ENCODE assay signal across 18 cellular contexts in genomic region chr20:63533871-63534393, GRCh38. TPM values are rescaled to one million over a fixed set of nuclear protein-coding genes. Genes with fewer than 3 reads are reported as not detected.
A peak's percentile ranks its signal among the peaks of the same experiment; 100 is the strongest.
DNase-seq lines count a peak whose midpoint lies in the region; TF ChIP-seq lines count a peak whose summit lies in the region.
"Had no signal": no experiment of that assay in that cellular context is flagged by ENCODE, and none has a peak within 500 bp of the region (broad histone marks: within the 10 kb centered on the region; RNA-seq: fewer than 3 reads in every experiment).

No MANE protein-coding gene starts in this region.

- 30% methylated on average over 2 to 6 of the region's 28 CpGs for WGBS in esophagus squamous epithelium, 2 donors

- H3K4me3 ChIP-seq in GM06990 (replicated peaks; ENCODE audit: low read depth, low read length) (no peak overlapping the region), Peyer's patch (peak overlapping the region in 2 of 4 donors; percentile 26 to 31), esophagus squamous epithelium (peak overlapping the region; percentile 20 to 66 (median 56)), rectal smooth muscle tissue (ENCODE audit: low read length) (peak overlapping the region; percentile 36)

- TF ChIP-seq CTCF in GM06990 (IDR thresholded peaks at IDR 0.05; ENCODE audit: insufficient read depth, low read length, poor library complexity, severe bottlenecking) (no peak), Peyer's patch (IDR thresholded peaks at IDR 0.05) (no peak), esophagus squamous epithelium (IDR thresholded peaks at IDR 0.05) (no peak)

- intact Hi-C loops in esophagus squamous epithelium (cut with DNase I), result no loop called here

- H3K9me3 ChIP-seq in Peyer's patch (no peaks in the 10 kb centered on the region), esophagus squamous epithelium (no peaks in the 10 kb centered on the region)

- H3K4me1 ChIP-seq in Peyer's patch (peaks cover 10 to 38% (median 15%) of the 10 kb centered on the region in 4 donors), esophagus squamous epithelium (peaks cover 29 to 79% (median 34%) of the 10 kb centered on the region in 3 donors), rectal smooth muscle tissue (ENCODE audit: control insufficient read depth, insufficient read depth, low read length) (no peaks in the 10 kb centered on the region)

- H3K27ac ChIP-seq in Peyer's patch (peak overlapping the region in 3 of 4 donors; percentile 60 to 98 (median 96)), esophagus squamous epithelium (peak overlapping the region; percentile 87 to 99 (median 93)), rectal smooth muscle tissue (ENCODE audit: low read depth, low read length) (no peak overlapping the region)
- H3K27ac ChIP-seq: C4-2B had no signal

- TF ChIP-seq POLR2A in Peyer's patch (IDR thresholded peaks at IDR 0.05) (peak; percentile 64 to 76), esophagus squamous epithelium (IDR thresholded peaks at IDR 0.05) (peak in 3 of 4 donors; percentile 13 to 53 (median 22))

- H3K36me3 ChIP-seq in GM06990 (ENCODE audit: control insufficient read depth, insufficient read depth, low read length) (no peaks in the 10 kb centered on the region), Peyer's patch (no peaks in the 10 kb centered on the region), esophagus squamous epithelium (peaks cover 0 to 27% (median 0%) of the 10 kb centered on the region in 3 donors), rectal smooth muscle tissue (ENCODE audit: control insufficient read depth, insufficient read depth, low read length) (no peaks in the 10 kb centered on the region)

- in situ Hi-C loops in ACHN (cut with HindIII; ENCODE audit: low pct_ligation_motif_present, low pct_unique_long_range_greater_than_20kb, low sequenced_read_pairs), result no loop called here

- H3K9ac ChIP-seq in rectal smooth muscle tissue (ENCODE audit: low read length), result no peak overlapping the region

- DNase-seq in GM06990 (ENCODE audit: extremely low read depth, insufficient read length) (peak; percentile 17), Peyer's patch (peak in 2 of 3 donors; percentile 81 to 86), esophagus squamous epithelium (lab: John Stamatoyannopoulos, UW) (no peak), NCI-H128 (lab: John Stamatoyannopoulos, UW; ENCODE audit: unreplicated experiment) (no peak), ACHN (no peak), germinal center (ENCODE audit: low spot score) (no peak)
- DNase-seq: activated CD4-positive, alpha-beta T cell treated with anti-CD3 and anti-CD28 coated beads for 48 hours; DND-41; mesenchymal stem cell; NCI-H187 treated with DMSO at 0.1 percent for 48 hours; occipital lobe; RPMI8226; stimulated activated CD4-positive, alpha-beta T cell treated with anti-CD3 and anti-CD28 coated beads, Interleukin-12 subunit alpha, Interleukin-12 subunit beta, amount 100 ng/mL, for 4 hours; T-helper 2 cell had no signal

- H3K27me3 ChIP-seq in GM06990 (replicated peaks; ENCODE audit: control insufficient read depth, insufficient read depth, low read length) (no peaks in the 10 kb centered on the region), Peyer's patch (no peaks in the 10 kb centered on the region), esophagus squamous epithelium (peaks cover 0 to 54% (median 0%) of the 10 kb centered on the region in 4 donors), rectal smooth muscle tissue (ENCODE audit: control insufficient read depth, insufficient read depth, low read length) (peaks cover 14% of the 10 kb centered on the region)

RNA-seq across cellular contexts. Expression of gene PTK6, which starts 3.2 kb away (rescaled TPM):
- total RNA-seq in Peyer's patch (100 to 1,000 TPM in 1 of 4 donors, 10 to 100 TPM in 2, 1 to 10 TPM in 1; 8.3 to 109 (median 84.5) TPM), esophagus squamous epithelium (100 to 1,000 TPM in 1 of 4 donors, 10 to 100 TPM in 3; 40.8 to 133 (median 49.7) TPM)

RNA-seq across cellular contexts. Expression of gene PPDPF, which starts 13.4 kb away (rescaled TPM):
- 100 to 1,000 TPM in 3 of 4 donors, 10 to 100 TPM in 1; 94.1 to 435 (median 193) TPM for total RNA-seq in Peyer's patch
- 100 to 1,000 TPM; 142 to 613 (median 338) TPM for total RNA-seq in esophagus squamous epithelium

RNA-seq across cellular contexts. Expression of gene SRMS, which starts 13.6 kb away (rescaled TPM):
- total RNA-seq in Peyer's patch, result not detected
- not detected for total RNA-seq in esophagus squamous epithelium
- total RNA-seq: activated T-cell treated with anti-CD3 and anti-CD28 coated beads, Interleukin-2, amount 50 U/mL, for 72 hours; LHCN-M2; occipital lobe had no signal

RNA-seq across cellular contexts. Expression of gene FNDC11, which starts 20.0 kb away (rescaled TPM):
- total RNA-seq in Peyer's patch, result under 1 TPM in 1 of 4 donors, not detected in 3; 0.67 TPM
- under 1 TPM in 1 of 4 donors, not detected in 3; under 0.01 TPM for total RNA-seq in esophagus squamous epithelium

RNA-seq across cellular contexts. Expression of gene EEF1A2, which starts 35.0 kb away (rescaled TPM):
- total RNA-seq in Peyer's patch (1 to 10 TPM in 3 of 4 donors, under 1 TPM in 1; 0.67 to 3.3 (median 2.1) TPM), esophagus squamous epithelium (1 to 10 TPM in 3 of 4 donors, under 1 TPM in 1; 0.44 to 3.1 (median 1.9) TPM)

Comparison
In these comparisons a context has a peak if more than half of its experiments do, and no peak if none do; other contexts are left out.
1. DNase-seq: peak in GM06990 (single experiment) and Peyer's patch (2 of 3); none in esophagus squamous epithelium (single experiment), NCI-H128 (single experiment), ACHN (single experiment) and germinal center (single experiment).